15 cellular contexts compared by ENCODE assay signal in genomic region chr20:50475879-50476292, GRCh38. TPM values are rescaled to one million over a fixed set of nuclear protein-coding genes. Genes with fewer than 3 reads are reported as not detected.
DNase-seq lines count a peak whose midpoint lies in the region; ATAC-seq and TF ChIP-seq lines count a peak whose summit lies in the region.
"Had no signal": no experiment of that assay in that cellular context is flagged by ENCODE, and none has a peak within 500 bp of the region (broad histone marks: within the 10 kb centered on the region; RNA-seq: fewer than 3 reads in every experiment).

No MANE protein-coding gene starts in this region.

- no peak overlapping the region for H3K27ac Mint-ChIP-seq in MCF 10A (ENCODE audit: low read depth, unreplicated experiment)
- H3K27ac Mint-ChIP-seq in activated naive CD4-positive, alpha-beta T cell treated with anti-CD3 and anti-CD28 coated beads for 36 hours = no peak overlapping the region
- H3K27ac Mint-ChIP-seq: endodermal cell; memory B cell; stimulated activated naive CD8-positive, alpha-beta T cell treated with anti-CD3 and anti-CD28 coated beads, Interleukin-15, Interleukin-2, amounts not matched to agents 100 ng/mL and 50 ng/mL, for 24 hours; T-helper 17 cell had no signal

- 83% methylated on average over 12 of the region's 12 CpGs for WGBS in mammary epithelial cell (ENCODE audit: low coverage, missing lambda C conversion rate)
- WGBS in adrenal gland, 4 donors = 41 to 58% (median 44%) methylated on average over 12 of the region's 12 CpGs

- no peaks in the 10 kb centered on the region for H4K20me1 ChIP-seq in mammary epithelial cell (ENCODE audit: insufficient read depth, low read length)

- H3K36me3 ChIP-seq in mammary epithelial cell (ENCODE audit: insufficient read depth, low read length) (no peaks in the 10 kb centered on the region), adrenal gland (replicated peaks in 1 of 2) (no peaks in the 10 kb centered on the region), uterus (no peaks in the 10 kb centered on the region)

- peaks cover 12% of the 10 kb centered on the region for H3K4me1 ChIP-seq in mammary epithelial cell (ENCODE audit: insufficient read depth, low read length)
- H3K4me1 ChIP-seq in adrenal gland (replicated peaks in 1 of 2) = peaks cover 10 to 36% of the 10 kb centered on the region in 2 donors
- H3K4me1 ChIP-seq in uterus = no peaks in the 10 kb centered on the region

- H3K9ac ChIP-seq in mammary epithelial cell (ENCODE audit: insufficient read depth, low read length) = no peak overlapping the region

- no peaks in the 10 kb centered on the region for H3K27me3 Mint-ChIP-seq in MCF 10A (ENCODE audit: insufficient read depth, unreplicated experiment)
- no peaks in the 10 kb centered on the region for H3K27me3 Mint-ChIP-seq in activated naive CD4-positive, alpha-beta T cell treated with anti-CD3 and anti-CD28 coated beads for 36 hours (ENCODE audit: low read depth)
- H3K27me3 Mint-ChIP-seq: memory B cell; stimulated activated naive CD8-positive, alpha-beta T cell treated with anti-CD3 and anti-CD28 coated beads, Interleukin-15, Interleukin-2, amounts not matched to agents 100 ng/mL and 50 ng/mL, for 24 hours had no signal

- POLR2A ChIA-PET in MCF 10A (lab: Yijun Ruan, JAX) = interaction anchor here (0.6 to 1.6 kb wide), 2 partner anchors 13 to 34 kb away, joined by 3 to 6 read pairs; partner anchors contain the start of gene PTPN1

- BruUV-seq in MCF 10A (replicated peaks; lab: Mats Ljungman, UMichigan) (no TSS peak), mammary epithelial cell (replicated peaks; lab: Mats Ljungman, UMichigan) (no TSS peak)

- H3K9me3 ChIP-seq in mammary epithelial cell (replicated peaks; ENCODE audit: insufficient read depth, low read length) (no peaks in the 10 kb centered on the region), adrenal gland (replicated peaks in 1 of 3) (no peaks in the 10 kb centered on the region), uterus (no peaks in the 10 kb centered on the region)

- peak; percentile 54 for DNase-seq in MCF 10A (ENCODE audit: unreplicated experiment)
- no peak for DNase-seq in mammary epithelial cell
- DNase-seq in adrenal gland = peak; percentile 68 to 87 (median 85)
- DNase-seq in iPS-NIHi11 (ENCODE audit: low spot score) = peak; percentile 17
- no peak for DNase-seq in uterus
- DNase-seq in activated naive CD4-positive, alpha-beta T cell treated with anti-CD3 and anti-CD28 coated beads for 36 hours = no peak
- no peak for DNase-seq in GDM1 (lab: John Stamatoyannopoulos, UW)
- DNase-seq: activated T-cell treated with anti-CD3 and anti-CD28 coated beads, Interleukin-2, amount 50 U/mL, for 4 hours; AML-193; endodermal cell; NCI-H2029 treated with DMSO at 0.1 percent for 48 hours; T-helper 17 cell had no signal

- TF ChIP-seq CTCF in MCF 10A (IDR thresholded peaks at IDR 0.05; ENCODE audit: unreplicated experiment) (no peak), mammary epithelial cell (conservative IDR thresholded peaks at IDR 0.05 in 1 of 2, IDR thresholded peaks at IDR 0.05 in 1 of 2; ENCODE audit: extremely low read depth in 1 of 2, insufficient read depth in 1 of 2, low read depth in 1 of 2, low read length in 2 of 2) (no peak), adrenal gland (IDR thresholded peaks at IDR 0.05) (no peak), uterus (IDR thresholded peaks at IDR 0.05) (no peak)

- intact Hi-C loops in MCF 10A (cut with micrococcal nuclease) (loop anchor here (5.0 to 10.0 kb wide), 2 partner anchors 36 to 269 kb away; partner anchors contain the start of gene PTPN1), mammary epithelial cell (cut with micrococcal nuclease) (no loop called here), adrenal gland (cut with DNase I) (no loop called here), uterus (cut with DNase I; ENCODE audit: low total_unique reads) (no loop called here)
- intact Hi-C loops in activated naive CD4-positive, alpha-beta T cell treated with anti-CD3 and anti-CD28 coated beads for 36 hours (cut with micrococcal nuclease) = no loop called here

- H3K4me2 ChIP-seq in mammary epithelial cell (ENCODE audit: insufficient read depth, low read depth, low read length) = no peak overlapping the region

- H3K27me3 ChIP-seq in mammary epithelial cell (ENCODE audit: insufficient read depth, low read length) (no peaks in the 10 kb centered on the region), adrenal gland (no peaks in the 10 kb centered on the region), uterus (no peaks in the 10 kb centered on the region)

- H3K4me3 Mint-ChIP-seq in MCF 10A (ENCODE audit: unreplicated experiment) = no peak overlapping the region
- no peak overlapping the region for H3K4me3 Mint-ChIP-seq in activated naive CD4-positive, alpha-beta T cell treated with anti-CD3 and anti-CD28 coated beads for 36 hours
- H3K4me3 Mint-ChIP-seq: activated T-cell treated with anti-CD3 and anti-CD28 coated beads, Interleukin-2, amount 50 U/mL, for 4 hours; endodermal cell; memory B cell; stimulated activated naive CD8-positive, alpha-beta T cell treated with anti-CD3 and anti-CD28 coated beads, Interleukin-15, Interleukin-2, amounts not matched to agents 100 ng/mL and 50 ng/mL, for 24 hours; T-helper 17 cell had no signal

- H3K9me3 Mint-ChIP-seq in MCF 10A (ENCODE audit: unreplicated experiment) = no peaks in the 10 kb centered on the region
- no peaks in the 10 kb centered on the region for H3K9me3 Mint-ChIP-seq in activated naive CD4-positive, alpha-beta T cell treated with anti-CD3 and anti-CD28 coated beads for 36 hours
- H3K9me3 Mint-ChIP-seq: activated T-cell treated with anti-CD3 and anti-CD28 coated beads, Interleukin-2, amount 50 U/mL, for 4 hours; endodermal cell; memory B cell; stimulated activated naive CD8-positive, alpha-beta T cell treated with anti-CD3 and anti-CD28 coated beads, Interleukin-15, Interleukin-2, amounts not matched to agents 100 ng/mL and 50 ng/mL, for 24 hours had no signal

- no peak for ATAC-seq in GM19324 (IDR thresholded peaks at IDR 0.05; ENCODE audit: low FRiP score, unreplicated experiment)
- ATAC-seq: activated T-cell treated with anti-CD3 and anti-CD28 coated beads, Interleukin-2, amount 50 U/mL, for 4 hours; T-helper 17 cell had no signal

- H3K4me3 ChIP-seq in mammary epithelial cell (replicated peaks in 1 of 3; ENCODE audit: insufficient read depth in 1 of 3, low read depth in 2 of 3, low read length in 3 of 3) (no peak overlapping the region), adrenal gland (no peak overlapping the region), uterus (no peak overlapping the region)

- CTCF ChIA-PET in MCF 10A (lab: Yijun Ruan, JAX) (interaction anchor here (0.5 to 8.4 kb wide), 4 partner anchors 13 to 355 kb away, joined by 3 to 36 read pairs (median 4); no protein-coding TSS in a partner anchor), mammary epithelial cell (lab: Charles Lee; ENCODE audit: low non-redundant PET) (no interaction called here)
- CTCF ChIA-PET in activated naive CD4-positive, alpha-beta T cell treated with anti-CD3 and anti-CD28 coated beads for 36 hours (lab: Charles Lee) = no interaction called here

- dilution Hi-C loops in mammary epithelial cell (cut with HindIII; ENCODE audit: low sequenced_read_pairs) = no loop called here

- peak in 1 of 2 donors; percentile 36 for TF ChIP-seq POLR2A in adrenal gland (IDR thresholded peaks at IDR 0.05)
- no peak for TF ChIP-seq POLR2A in uterus (IDR thresholded peaks at IDR 0.05)

- H3K36me3 Mint-ChIP-seq in MCF 10A (ENCODE audit: insufficient read depth, unreplicated experiment) = no peaks in the 10 kb centered on the region
- H3K36me3 Mint-ChIP-seq in activated naive CD4-positive, alpha-beta T cell treated with anti-CD3 and anti-CD28 coated beads for 36 hours (ENCODE audit: low read depth) = no peaks in the 10 kb centered on the region
- H3K36me3 Mint-ChIP-seq: memory B cell had no signal

- no peaks in the 10 kb centered on the region for H3K79me2 ChIP-seq in mammary epithelial cell (ENCODE audit: insufficient read depth, low read length)

- in situ Hi-C loops in mammary epithelial cell (cut with MboI; ENCODE audit: low sequenced_read_pairs in 2 of 2) = loop anchor here in 1 of 2 donors (10.0 kb wide), 1 partner anchor 99 kb away; no protein-coding TSS in a partner anchor

- no peak overlapping the region for H2AFZ ChIP-seq in mammary epithelial cell (ENCODE audit: low read depth, low read length)

- no peak overlapping the region for H3K27ac ChIP-seq in mammary epithelial cell (ENCODE audit: insufficient read depth, low read depth, low read length)
- peak overlapping the region; percentile 66 to 89 (median 83) for H3K27ac ChIP-seq in adrenal gland
- peak overlapping the region; percentile 45 to 61 for H3K27ac ChIP-seq in uterus

- H3K4me1 Mint-ChIP-seq in MCF 10A (ENCODE audit: insufficient read depth, unreplicated experiment) = peaks cover 6% of the 10 kb centered on the region
- H3K4me1 Mint-ChIP-seq in activated naive CD4-positive, alpha-beta T cell treated with anti-CD3 and anti-CD28 coated beads for 36 hours (ENCODE audit: low read depth) = peaks cover 21% of the 10 kb centered on the region

RNA-seq across cellular contexts. Expression of gene PTPN1, which starts 34.3 kb away (rescaled TPM):
- total RNA-seq in MCF 10A (2022) (56.4 and 63.0 TPM in 2 replicates), mammary epithelial cell (10 to 100 TPM; 43.5 to 90.8 TPM), adrenal gland (10 to 100 TPM; 31.0 to 49.2 (median 36.3) TPM), uterus (10 to 100 TPM; 14.1 to 33.9 (median 20.2) TPM)
- polyA plus RNA-seq in mammary epithelial cell (77.0 TPM), adrenal gland (10 to 100 TPM; 17.0 to 49.0 (median 24.5) TPM)
- polyA minus RNA-seq in mammary epithelial cell = 105 TPM
- 100 to 1,000 TPM; 111 to 119 TPM for total RNA-seq in activated naive CD4-positive, alpha-beta T cell treated with anti-CD3 and anti-CD28 coated beads for 36 hours

Comparison
In these comparisons a context has a peak if more than half of its experiments do, and no peak if none do; other contexts are left out.
1. DNase-seq: peak in MCF 10A (single experiment), adrenal gland (7 of 7) and iPS-NIHi11 (single experiment); none in mammary epithelial cell (single experiment), uterus (0 of 2), activated naive CD4-positive, alpha-beta T cell treated with anti-CD3 and anti-CD28 coated beads for 36 hours (single experiment) and GDM1 (single experiment).